ENCODE assay signal across 8 cellular contexts in genomic region chr7:128537410-128537809, GRCh38.
DNase-seq lines count a peak whose midpoint lies in the region; TF ChIP-seq lines count a peak whose summit lies in the region.
"Not testable (repeated sequence)": the region's sequence is repeated elsewhere in the genome, so short reads cannot be mapped to it uniquely, and the experiment has no call there.

No MANE protein-coding gene starts in this region.

- H3K9me3 ChIP-seq in MM.1S (replicated peaks; ENCODE audit: insufficient read depth, low read length); sigmoid colon: not testable (repeated sequence)

- intact Hi-C loops in sigmoid colon (cut with DNase I), result loop anchor here (10.0 kb wide), 1 partner anchor 63 kb away; the partner anchor contains the start of gene METTL2B

- H3K9me2 ChIP-seq in MM.1S (replicated peaks; ENCODE audit: insufficient read depth, low read length), result not testable (repeated sequence)

- not testable (repeated sequence) for H3K4me1 ChIP-seq in MM.1S (ENCODE audit: low read length)
- peaks cover 0 to 47% (median 40%) of the 10 kb centered on the region in 4 donors for H3K4me1 ChIP-seq in sigmoid colon

- TF ChIP-seq POLR2A in sigmoid colon (IDR thresholded peaks at IDR 0.05), result not testable (repeated sequence)

- H3F3A ChIP-seq in MM.1S (ENCODE audit: insufficient read depth, low read length), result not testable (repeated sequence)

- H3K27me3 ChIP-seq in MM.1S (replicated peaks; ENCODE audit: insufficient read depth, low read length); kidney epithelial cell (ENCODE audit: control insufficient read depth, insufficient read depth, low read length); sigmoid colon: not testable (repeated sequence)

- H3K4me3 ChIP-seq in AG10803 (ENCODE audit: low read length); MM.1S (ENCODE audit: low read length); epithelial cell of proximal tubule (ENCODE audit: low read depth, low read length); kidney epithelial cell (ENCODE audit: low read depth, low read length); sigmoid colon: not testable (repeated sequence)

- TF ChIP-seq CTCF in AG10803 (conservative IDR thresholded peaks at IDR 0.05; ENCODE audit: low read length) (peak; percentile 44), GM12874 (IDR thresholded peaks at IDR 0.05; ENCODE audit: insufficient read depth, low read depth, low read length) (peak; percentile 13; the same call in 1 of the 2 replicates), MM.1S (IDR thresholded peaks at IDR 0.05; ENCODE audit: low read length) (peak; percentile 41), VCaP (conservative IDR thresholded peaks at IDR 0.05) (peak; percentile 67), epithelial cell of proximal tubule (conservative IDR thresholded peaks at IDR 0.05; ENCODE audit: low read depth, low read length) (peak; percentile 49), kidney epithelial cell (IDR thresholded peaks at IDR 0.05; ENCODE audit: insufficient read depth, low read length, poor library complexity, severe bottlenecking) (peak; percentile 23), sigmoid colon (IDR thresholded peaks at IDR 0.05) (peak in 2 of 4 experiments; percentile 14 to 24)

- peak overlapping the region; percentile 37; the same call in 1 of the 2 replicates for H3K4me2 ChIP-seq in MM.1S (ENCODE audit: low read depth, low read length)

- H3K27ac ChIP-seq in MM.1S (ENCODE audit: low read length) (peak overlapping the region; percentile 71; the same call in 1 of the 2 replicates), sigmoid colon (peak overlapping the region; percentile 39 to 71 (median 56))
- not testable (repeated sequence) for H3K27ac ChIP-seq in VCaP

- not testable (repeated sequence) for H3K36me3 ChIP-seq in MM.1S (replicated peaks; ENCODE audit: insufficient read depth, low read length); kidney epithelial cell (ENCODE audit: control insufficient read depth, insufficient read depth, low read length)
- peaks cover 0 to 15% (median 0%) of the 10 kb centered on the region in 4 donors for H3K36me3 ChIP-seq in sigmoid colon

- DNase-seq in AG10803 (ENCODE audit: low read depth) (peak; percentile 41), MM.1S (peak; percentile 62), amniotic epithelial cell (ENCODE audit: low read depth) (peak; percentile 29)
- DNase-seq in epithelial cell of proximal tubule (ENCODE audit: low read depth); kidney epithelial cell (ENCODE audit: low read depth); sigmoid colon: not testable (repeated sequence)

- H3K9ac ChIP-seq in MM.1S (ENCODE audit: low read length), result not testable (repeated sequence)

- 43 to 55% methylated on average over 7 of the region's 7 CpGs for WGBS in sigmoid colon, 2 donors

- TF ChIP-seq EP300 in sigmoid colon (IDR thresholded peaks at IDR 0.05), result not testable (repeated sequence)

- H4K20me1 ChIP-seq in MM.1S (ENCODE audit: insufficient read depth, low read length), result not testable (repeated sequence)

- H2AFZ ChIP-seq in MM.1S (ENCODE audit: low read length), result not testable (repeated sequence)

- H3K79me2 ChIP-seq in MM.1S (ENCODE audit: low read length), result peaks cover 95% of the 10 kb centered on the region
